Comparison of ENCODE assay signal across 8 cellular contexts in the genomic region with DNA sequence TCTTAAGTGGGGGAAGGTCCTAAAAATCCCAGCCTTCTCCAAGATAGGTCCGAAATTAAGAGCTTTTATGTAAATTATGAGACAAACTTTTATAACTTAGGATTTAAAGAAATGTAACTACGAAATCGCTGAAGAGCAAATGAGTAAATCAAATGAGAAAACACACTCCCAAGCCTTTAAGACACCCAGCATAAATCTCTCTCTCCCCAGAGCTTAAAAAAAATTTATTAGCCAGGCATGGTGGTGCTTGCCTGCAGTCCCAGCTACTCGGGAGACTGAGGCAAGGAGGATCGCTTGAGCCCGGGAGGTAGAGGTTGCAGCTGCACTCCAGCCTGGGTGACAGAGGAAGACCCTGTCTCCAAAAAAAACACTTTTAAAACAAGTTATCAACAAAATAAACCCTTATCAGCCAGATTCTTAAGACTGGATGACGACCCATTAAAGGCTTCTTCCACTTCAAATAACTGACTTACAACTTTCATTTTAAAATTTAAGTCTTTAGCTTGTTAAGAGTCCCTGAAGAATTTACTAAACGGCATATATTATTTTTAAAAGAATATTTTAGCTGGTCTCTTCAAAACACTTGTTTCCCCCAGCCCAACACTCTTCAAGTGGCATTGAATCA. TPM values are rescaled to one million over a fixed set of nuclear protein-coding genes. Genes with fewer than 3 reads are reported as not detected.
DNase-seq lines count a peak whose midpoint lies in the region; ATAC-seq lines count a peak whose summit lies in the region.

No MANE protein-coding gene starts in this region.

- no peaks in the 10 kb centered on the region for H3K27me3 Mint-ChIP-seq in activated CD4-positive, alpha-beta T cell treated with anti-CD3 and anti-CD28 coated beads, Interleukin-2, amount 10 ng/mL, durations not matched to agents 24 days and 14 days

- H3K4me1 Mint-ChIP-seq in activated CD4-positive, alpha-beta T cell treated with anti-CD3 and anti-CD28 coated beads, Interleukin-2, amount 10 ng/mL, durations not matched to agents 24 days and 14 days = peaks cover 32% of the 10 kb centered on the region

- no peaks in the 10 kb centered on the region for H3K9me3 Mint-ChIP-seq in activated CD4-positive, alpha-beta T cell treated with anti-CD3 and anti-CD28 coated beads, Interleukin-2, amount 10 ng/mL, durations not matched to agents 24 days and 14 days

- H3K36me3 ChIP-seq in adipocyte (ENCODE audit: control insufficient read depth, insufficient read depth, low read length, severe bottlenecking) (peaks cover 8% of the 10 kb centered on the region), thymus (ENCODE audit: control insufficient read depth, insufficient read depth) (peaks cover 18% of the 10 kb centered on the region)

- 48% methylated on average over 8 of the region's 8 CpGs for WGBS in thymus

- H3K9me3 ChIP-seq in adipocyte (ENCODE audit: control insufficient read depth, low read length) (no peaks in the 10 kb centered on the region), thymus (ENCODE audit: control insufficient read depth) (no peaks in the 10 kb centered on the region)

- intact Hi-C loops in activated CD4-positive, alpha-beta T cell treated with anti-CD3 and anti-CD28 coated beads, Interleukin-2, amount 10 ng/mL, durations not matched to agents 24 days and 14 days (cut with micrococcal nuclease) = loop anchor here (1.0 to 5.0 kb wide), 2 partner anchors 39 to 837 kb away; a partner anchor contains a TSS

- H3K27me3 ChIP-seq in adipocyte (replicated peaks; ENCODE audit: control insufficient read depth, insufficient read depth, low read length) (no peaks in the 10 kb centered on the region), thymus (ENCODE audit: control insufficient read depth, insufficient read depth) (no peaks in the 10 kb centered on the region)

- H3K4me3 ChIP-seq in adipocyte (ENCODE audit: low read length) (peak overlapping the region; percentile 98), thymus (ENCODE audit: low read length) (peak overlapping the region; percentile 33)

- H3K27ac Mint-ChIP-seq in activated CD4-positive, alpha-beta T cell treated with anti-CD3 and anti-CD28 coated beads, Interleukin-2, amount 10 ng/mL, durations not matched to agents 24 days and 14 days = peak overlapping the region; percentile 93

- peak overlapping the region; percentile 69 for H3K9ac ChIP-seq in adipocyte (ENCODE audit: low read length)

- H3K36me3 Mint-ChIP-seq in activated CD4-positive, alpha-beta T cell treated with anti-CD3 and anti-CD28 coated beads, Interleukin-2, amount 10 ng/mL, durations not matched to agents 24 days and 14 days (ENCODE audit: low read depth) = peaks cover 48% of the 10 kb centered on the region

- H3K4me1 ChIP-seq in adipocyte (ENCODE audit: control insufficient read depth, insufficient read depth, low read length) (peaks cover 23% of the 10 kb centered on the region), thymus (ENCODE audit: control insufficient read depth, insufficient read depth, low read length) (peaks cover 16% of the 10 kb centered on the region)

- peak; percentile 64 for DNase-seq in activated CD4-positive, alpha-beta T cell treated with anti-CD3 and anti-CD28 coated beads, Interleukin-2, amount 10 ng/mL, durations not matched to agents 24 days and 14 days
- no peak for DNase-seq in activated CD4-positive, alpha-beta T cell treated with anti-CD3 and anti-CD28 coated beads for 48 hours
- no peak for DNase-seq in adipocyte (ENCODE audit: low read depth)
- peak; percentile 44 for DNase-seq in left lobe of liver (ENCODE audit: low spot score)
- no peak for DNase-seq in GF-D8 (lab: John Stamatoyannopoulos, UW)

- H3K4me3 Mint-ChIP-seq in activated CD4-positive, alpha-beta T cell treated with anti-CD3 and anti-CD28 coated beads, Interleukin-2, amount 10 ng/mL, durations not matched to agents 24 days and 14 days = peak overlapping the region; percentile 99

- no peak overlapping the region for H3K27ac ChIP-seq in thymus (ENCODE audit: low read depth)

- ATAC-seq in left lobe of liver (no peak), HG03196 (IDR thresholded peaks at IDR 0.05; ENCODE audit: unreplicated experiment) (no peak), HG03354 (IDR thresholded peaks at IDR 0.05; ENCODE audit: poor library complexity, severe bottlenecking, unreplicated experiment) (no peak)

RNA-seq across cellular contexts. Expression of a gene that starts 3.2 kb away (rescaled TPM):
- 351 and 357 TPM in 2 replicates for total RNA-seq in activated CD4-positive, alpha-beta T cell treated with anti-CD3 and anti-CD28 coated beads, Interleukin-2, amount 10 ng/mL, durations not matched to agents 24 days and 14 days
- total RNA-seq in left lobe of liver = 72.1 TPM
- polyA plus RNA-seq in thymus = 161 TPM

RNA-seq across cellular contexts. Expression of a gene that starts 39.1 kb away (rescaled TPM):
- 760 and 771 TPM in 2 replicates for total RNA-seq in activated CD4-positive, alpha-beta T cell treated with anti-CD3 and anti-CD28 coated beads, Interleukin-2, amount 10 ng/mL, durations not matched to agents 24 days and 14 days
- 344 TPM for total RNA-seq in left lobe of liver
- polyA plus RNA-seq in thymus = 263 TPM

RNA-seq across cellular contexts. Expression of a gene that starts 40.2 kb away (rescaled TPM):
- 1,041 and 1,057 TPM in 2 replicates for total RNA-seq in activated CD4-positive, alpha-beta T cell treated with anti-CD3 and anti-CD28 coated beads, Interleukin-2, amount 10 ng/mL, durations not matched to agents 24 days and 14 days
- 223 TPM for total RNA-seq in left lobe of liver
- polyA plus RNA-seq in thymus = 3,035 TPM

RNA-seq across cellular contexts. Expression of a gene that starts 54.7 kb away (rescaled TPM):
- total RNA-seq in activated CD4-positive, alpha-beta T cell treated with anti-CD3 and anti-CD28 coated beads, Interleukin-2, amount 10 ng/mL, durations not matched to agents 24 days and 14 days = 117 and 118 TPM in 2 replicates
- 32.2 TPM for total RNA-seq in left lobe of liver
- polyA plus RNA-seq in thymus = 29.8 TPM

Comparison
In these comparisons a context has a peak if more than half of its experiments do, and no peak if none do; other contexts are left out.
1. DNase-seq: peak in activated CD4-positive, alpha-beta T cell treated with anti-CD3 and anti-CD28 coated beads, Interleukin-2, amount 10 ng/mL, durations not matched to agents 24 days and 14 days (single experiment) and left lobe of liver (single experiment); none in activated CD4-positive, alpha-beta T cell treated with anti-CD3 and anti-CD28 coated beads for 48 hours (single experiment), adipocyte (single experiment) and GF-D8 (single experiment).